ENCODE assay signal across 1 cellular context in the genomic region with DNA sequence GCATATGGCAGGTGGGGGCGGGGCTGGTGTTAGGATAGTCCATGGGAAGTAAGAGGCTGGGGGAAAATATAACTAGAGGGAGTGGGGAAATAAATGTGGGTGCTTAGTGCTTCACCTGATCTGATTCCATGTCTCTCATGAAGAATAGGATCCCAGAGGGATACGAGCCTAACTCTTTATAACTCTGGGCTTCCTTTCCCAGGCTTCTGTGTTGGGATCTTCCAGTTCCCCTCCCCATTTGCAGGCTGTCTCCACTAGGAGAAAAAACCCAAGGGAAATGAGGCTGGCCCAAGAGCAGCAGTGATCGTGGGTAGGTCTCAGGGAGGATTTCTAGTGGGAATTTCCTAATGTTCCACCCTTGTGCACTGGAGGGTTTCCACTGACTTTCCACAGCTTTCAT.
TF ChIP-seq lines count a peak whose summit lies in the region.

No MANE protein-coding gene starts in this region.

TF ChIP-seq in K562, 482 proteins besides CTCF, POLR2A, EP300 and RAD21:
- TF ChIP-seq, protein P1, sequence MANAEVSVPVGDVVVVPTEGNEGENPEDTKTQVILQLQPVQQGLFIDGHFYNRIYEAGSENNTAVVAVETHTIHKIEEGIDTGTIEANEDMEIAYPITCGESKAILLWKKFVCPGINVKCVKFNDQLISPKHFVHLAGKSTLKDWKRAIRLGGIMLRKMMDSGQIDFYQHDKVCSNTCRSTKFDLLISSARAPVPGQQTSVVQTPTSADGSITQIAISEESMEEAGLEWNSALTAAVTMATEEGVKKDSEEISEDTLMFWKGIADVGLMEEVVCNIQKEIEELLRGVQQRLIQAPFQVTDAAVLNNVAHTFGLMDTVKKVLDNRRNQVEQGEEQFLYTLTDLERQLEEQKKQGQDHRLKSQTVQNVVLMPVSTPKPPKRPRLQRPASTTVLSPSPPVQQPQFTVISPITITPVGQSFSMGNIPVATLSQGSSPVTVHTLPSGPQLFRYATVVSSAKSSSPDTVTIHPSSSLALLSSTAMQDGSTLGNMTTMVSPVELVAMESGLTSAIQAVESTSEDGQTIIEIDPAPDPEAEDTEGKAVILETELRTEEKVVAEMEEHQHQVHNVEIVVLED (CRISPR knock-in tag; IDR thresholded peaks at IDR 0.05): no peak
- no peak for TF ChIP-seq ESRRB (CRISPR knock-in tag; IDR thresholded peaks at IDR 0.05; ENCODE audit: borderline replicate concordance)
- TF ChIP-seq ATF7 (IDR thresholded peaks at IDR 0.05): no peak
- TF ChIP-seq, protein P2, sequence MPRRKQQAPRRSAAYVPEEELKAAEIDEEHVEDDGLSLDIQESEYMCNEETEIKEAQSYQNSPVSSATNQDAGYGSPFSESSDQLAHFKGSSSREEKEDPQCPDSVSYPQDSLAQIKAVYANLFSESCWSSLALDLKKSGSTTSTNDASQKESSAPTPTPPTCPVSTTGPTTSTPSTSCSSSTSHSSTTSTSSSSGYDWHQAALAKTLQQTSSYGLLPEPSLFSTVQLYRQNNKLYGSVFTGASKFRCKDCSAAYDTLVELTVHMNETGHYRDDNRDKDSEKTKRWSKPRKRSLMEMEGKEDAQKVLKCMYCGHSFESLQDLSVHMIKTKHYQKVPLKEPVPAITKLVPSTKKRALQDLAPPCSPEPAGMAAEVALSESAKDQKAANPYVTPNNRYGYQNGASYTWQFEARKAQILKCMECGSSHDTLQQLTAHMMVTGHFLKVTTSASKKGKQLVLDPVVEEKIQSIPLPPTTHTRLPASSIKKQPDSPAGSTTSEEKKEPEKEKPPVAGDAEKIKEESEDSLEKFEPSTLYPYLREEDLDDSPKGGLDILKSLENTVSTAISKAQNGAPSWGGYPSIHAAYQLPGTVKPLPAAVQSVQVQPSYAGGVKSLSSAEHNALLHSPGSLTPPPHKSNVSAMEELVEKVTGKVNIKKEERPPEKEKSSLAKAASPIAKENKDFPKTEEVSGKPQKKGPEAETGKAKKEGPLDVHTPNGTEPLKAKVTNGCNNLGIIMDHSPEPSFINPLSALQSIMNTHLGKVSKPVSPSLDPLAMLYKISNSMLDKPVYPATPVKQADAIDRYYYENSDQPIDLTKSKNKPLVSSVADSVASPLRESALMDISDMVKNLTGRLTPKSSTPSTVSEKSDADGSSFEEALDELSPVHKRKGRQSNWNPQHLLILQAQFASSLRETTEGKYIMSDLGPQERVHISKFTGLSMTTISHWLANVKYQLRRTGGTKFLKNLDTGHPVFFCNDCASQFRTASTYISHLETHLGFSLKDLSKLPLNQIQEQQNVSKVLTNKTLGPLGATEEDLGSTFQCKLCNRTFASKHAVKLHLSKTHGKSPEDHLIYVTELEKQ (CRISPR knock-in tag; IDR thresholded peaks at IDR 0.05): no peak
- TF ChIP-seq, protein P3, sequence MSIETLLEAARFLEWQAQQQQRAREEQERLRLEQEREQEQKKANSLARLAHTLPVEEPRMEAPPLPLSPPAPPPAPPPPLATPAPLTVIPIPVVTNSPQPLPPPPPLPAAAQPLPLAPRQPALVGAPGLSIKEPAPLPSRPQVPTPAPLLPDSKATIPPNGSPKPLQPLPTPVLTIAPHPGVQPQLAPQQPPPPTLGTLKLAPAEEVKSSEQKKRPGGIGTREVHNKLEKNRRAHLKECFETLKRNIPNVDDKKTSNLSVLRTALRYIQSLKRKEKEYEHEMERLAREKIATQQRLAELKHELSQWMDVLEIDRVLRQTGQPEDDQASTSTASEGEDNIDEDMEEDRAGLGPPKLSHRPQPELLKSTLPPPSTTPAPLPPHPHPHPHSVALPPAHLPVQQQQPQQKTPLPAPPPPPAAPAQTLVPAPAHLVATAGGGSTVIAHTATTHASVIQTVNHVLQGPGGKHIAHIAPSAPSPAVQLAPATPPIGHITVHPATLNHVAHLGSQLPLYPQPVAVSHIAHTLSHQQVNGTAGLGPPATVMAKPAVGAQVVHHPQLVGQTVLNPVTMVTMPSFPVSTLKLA (conservative IDR thresholded peaks at IDR 0.05): no peak
- TF ChIP-seq, protein P4, sequence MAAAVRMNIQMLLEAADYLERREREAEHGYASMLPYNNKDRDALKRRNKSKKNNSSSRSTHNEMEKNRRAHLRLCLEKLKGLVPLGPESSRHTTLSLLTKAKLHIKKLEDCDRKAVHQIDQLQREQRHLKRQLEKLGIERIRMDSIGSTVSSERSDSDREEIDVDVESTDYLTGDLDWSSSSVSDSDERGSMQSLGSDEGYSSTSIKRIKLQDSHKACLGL (CRISPR knock-in tag; IDR thresholded peaks at IDR 0.05; ENCODE audit: borderline replicate concordance, poor library complexity, severe bottlenecking): no peak
- TF ChIP-seq, protein P5, sequence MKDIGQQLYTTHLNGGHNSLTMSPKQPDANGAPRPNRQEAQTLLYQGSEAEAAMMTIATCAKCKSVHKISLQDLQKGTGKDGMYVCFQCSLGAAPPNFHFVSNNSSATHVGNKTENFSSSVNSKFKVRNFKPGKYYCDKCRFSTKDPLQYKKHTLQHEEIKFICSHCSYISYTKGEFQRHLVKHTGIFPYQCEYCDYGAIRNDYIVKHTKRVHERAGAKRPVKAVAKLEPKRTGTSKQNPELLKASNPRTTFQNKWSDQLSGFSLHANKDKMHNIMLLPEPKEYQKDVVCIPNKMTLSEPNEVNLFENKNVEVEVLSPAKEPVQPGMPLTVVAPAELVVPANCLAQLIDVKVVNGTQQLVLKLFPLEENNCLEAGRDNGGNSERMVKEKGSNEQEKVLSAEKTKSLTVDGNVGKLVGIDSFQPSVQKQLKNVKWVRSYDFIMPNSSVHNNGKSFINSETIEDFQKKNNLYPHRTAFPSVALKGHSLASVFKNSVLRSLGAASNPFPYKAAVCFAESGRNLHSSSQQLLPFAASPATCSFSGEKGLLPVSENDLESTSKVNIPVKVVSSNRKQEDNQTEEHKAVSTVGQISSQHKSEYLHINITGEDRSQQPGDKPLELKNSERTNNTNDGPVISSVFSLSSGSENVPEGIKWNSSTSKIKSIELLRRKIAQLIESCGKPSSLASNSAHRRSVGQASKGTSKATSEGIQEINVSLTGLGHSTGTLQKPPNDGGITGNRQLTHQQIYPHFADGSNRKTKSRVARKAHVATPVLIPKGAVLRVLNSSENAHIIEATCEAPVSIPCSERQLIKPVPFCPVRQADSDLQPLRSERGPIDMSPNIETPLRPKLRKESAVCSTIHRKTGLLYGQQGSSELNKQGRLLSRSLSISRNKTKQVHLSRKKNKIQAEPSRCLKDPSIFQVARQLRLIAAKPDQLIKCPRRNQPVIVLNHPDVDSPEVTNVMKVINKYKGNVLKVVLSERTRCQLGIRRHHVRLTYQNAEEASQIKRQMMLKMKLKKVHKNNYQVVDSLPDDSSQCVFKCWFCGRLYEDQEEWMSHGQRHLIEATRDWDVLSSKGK (CRISPR knock-in tag; IDR thresholded peaks at IDR 0.05): no peak
- TF ChIP-seq HCFC1 (IDR thresholded peaks at IDR 0.05; ENCODE audit: low read depth, low read length): no peak
- TF ChIP-seq ELF2 (CRISPR knock-in tag; IDR thresholded peaks at IDR 0.05): no peak
- no peak for TF ChIP-seq NCOA2 (IDR thresholded peaks at IDR 0.05; ENCODE audit: partially characterized antibody in 2 of 2)
- TF ChIP-seq, protein P6, sequence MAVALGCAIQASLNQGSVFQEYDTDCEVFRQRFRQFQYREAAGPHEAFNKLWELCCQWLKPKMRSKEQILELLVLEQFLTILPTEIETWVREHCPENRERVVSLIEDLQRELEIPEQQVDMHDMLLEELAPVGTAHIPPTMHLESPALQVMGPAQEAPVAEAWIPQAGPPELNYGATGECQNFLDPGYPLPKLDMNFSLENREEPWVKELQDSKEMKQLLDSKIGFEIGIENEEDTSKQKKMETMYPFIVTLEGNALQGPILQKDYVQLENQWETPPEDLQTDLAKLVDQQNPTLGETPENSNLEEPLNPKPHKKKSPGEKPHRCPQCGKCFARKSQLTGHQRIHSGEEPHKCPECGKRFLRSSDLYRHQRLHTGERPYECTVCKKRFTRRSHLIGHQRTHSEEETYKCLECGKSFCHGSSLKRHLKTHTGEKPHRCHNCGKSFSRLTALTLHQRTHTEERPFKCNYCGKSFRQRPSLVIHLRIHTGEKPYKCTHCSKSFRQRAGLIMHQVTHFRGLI (CRISPR knock-in tag; IDR thresholded peaks at IDR 0.05): no peak
- TF ChIP-seq, protein P7, sequence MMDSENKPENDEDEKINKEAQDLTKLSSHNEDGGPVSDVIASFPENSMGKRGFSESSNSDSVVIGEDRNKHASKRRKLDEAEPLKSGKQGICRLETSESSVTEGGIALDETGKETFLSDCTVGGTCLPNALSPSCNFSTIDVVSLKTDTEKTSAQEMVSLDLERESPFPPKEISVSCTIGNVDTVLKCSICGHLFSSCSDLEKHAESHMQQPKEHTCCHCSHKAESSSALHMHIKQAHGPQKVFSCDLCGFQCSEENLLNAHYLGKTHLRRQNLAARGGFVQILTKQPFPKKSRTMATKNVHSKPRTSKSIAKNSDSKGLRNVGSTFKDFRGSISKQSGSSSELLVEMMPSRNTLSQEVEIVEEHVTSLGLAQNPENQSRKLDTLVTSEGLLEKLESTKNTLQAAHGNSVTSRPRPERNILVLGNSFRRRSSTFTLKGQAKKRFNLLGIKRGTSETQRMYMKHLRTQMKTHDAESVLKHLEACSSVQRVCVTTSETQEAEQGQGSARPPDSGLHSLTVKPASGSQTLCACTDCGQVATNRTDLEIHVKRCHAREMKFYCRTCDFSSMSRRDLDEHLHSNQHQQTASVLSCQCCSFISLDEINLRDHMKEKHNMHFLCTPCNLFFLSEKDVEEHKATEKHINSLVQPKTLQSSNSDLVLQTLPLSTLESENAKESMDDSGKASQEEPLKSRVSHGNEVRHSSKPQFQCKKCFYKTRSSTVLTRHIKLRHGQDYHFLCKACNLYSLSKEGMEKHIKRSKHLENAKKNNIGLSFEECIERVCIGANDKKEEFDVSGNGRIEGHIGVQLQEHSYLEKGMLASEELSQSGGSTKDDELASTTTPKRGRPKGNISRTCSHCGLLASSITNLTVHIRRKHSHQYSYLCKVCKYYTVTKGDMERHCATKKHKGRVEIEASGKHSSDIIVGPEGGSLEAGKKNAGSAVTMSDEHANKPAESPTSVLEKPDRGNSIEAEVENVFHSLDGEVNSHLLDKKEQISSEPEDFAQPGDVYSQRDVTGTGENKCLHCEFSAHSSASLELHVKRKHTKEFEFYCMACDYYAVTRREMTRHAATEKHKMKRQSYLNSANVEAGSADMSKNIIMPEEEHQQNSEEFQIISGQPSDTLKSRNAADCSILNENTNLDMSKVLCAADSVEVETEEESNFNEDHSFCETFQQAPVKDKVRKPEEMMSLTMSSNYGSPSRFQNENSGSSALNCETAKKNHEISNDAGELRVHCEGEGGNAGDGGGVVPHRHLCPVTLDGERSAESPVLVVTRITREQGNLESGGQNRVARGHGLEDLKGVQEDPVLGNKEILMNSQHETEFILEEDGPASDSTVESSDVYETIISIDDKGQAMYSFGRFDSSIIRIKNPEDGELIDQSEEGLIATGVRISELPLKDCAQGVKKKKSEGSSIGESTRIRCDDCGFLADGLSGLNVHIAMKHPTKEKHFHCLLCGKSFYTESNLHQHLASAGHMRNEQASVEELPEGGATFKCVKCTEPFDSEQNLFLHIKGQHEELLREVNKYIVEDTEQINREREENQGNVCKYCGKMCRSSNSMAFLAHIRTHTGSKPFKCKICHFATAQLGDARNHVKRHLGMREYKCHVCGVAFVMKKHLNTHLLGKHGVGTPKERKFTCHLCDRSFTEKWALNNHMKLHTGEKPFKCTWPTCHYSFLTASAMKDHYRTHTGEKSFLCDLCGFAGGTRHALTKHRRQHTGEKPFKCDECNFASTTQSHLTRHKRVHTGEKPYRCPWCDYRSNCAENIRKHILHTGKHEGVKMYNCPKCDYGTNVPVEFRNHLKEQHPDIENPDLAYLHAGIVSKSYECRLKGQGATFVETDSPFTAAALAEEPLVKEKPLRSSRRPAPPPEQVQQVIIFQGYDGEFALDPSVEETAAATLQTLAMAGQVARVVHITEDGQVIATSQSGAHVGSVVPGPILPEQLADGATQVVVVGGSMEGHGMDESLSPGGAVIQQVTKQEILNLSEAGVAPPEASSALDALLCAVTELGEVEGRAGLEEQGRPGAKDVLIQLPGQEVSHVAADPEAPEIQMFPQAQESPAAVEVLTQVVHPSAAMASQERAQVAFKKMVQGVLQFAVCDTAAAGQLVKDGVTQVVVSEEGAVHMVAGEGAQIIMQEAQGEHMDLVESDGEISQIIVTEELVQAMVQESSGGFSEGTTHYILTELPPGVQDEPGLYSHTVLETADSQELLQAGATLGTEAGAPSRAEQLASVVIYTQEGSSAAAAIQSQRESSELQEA (IDR thresholded peaks at IDR 0.05; ENCODE audit: low read depth): no peak
- TF ChIP-seq RFX5 (IDR thresholded peaks at IDR 0.05; ENCODE audit: low read depth, low read length): no peak
